Comparison of ENCODE assay signal across 15 cellular contexts in genomic region chr20:41179961-41180360, GRCh38. TPM values are rescaled to one million over a fixed set of nuclear protein-coding genes. Genes with fewer than 3 reads are reported as not detected.
A peak's percentile ranks its signal among the peaks of the same experiment; 100 is the strongest.
DNase-seq lines count a peak whose midpoint lies in the region; ATAC-seq and TF ChIP-seq lines count a peak whose summit lies in the region.
"Had no signal": no experiment of that assay in that cellular context is flagged by ENCODE, and none has a peak within 500 bp of the region (broad histone marks: within the 10 kb centered on the region; RNA-seq: fewer than 3 reads in every experiment).

No MANE protein-coding gene starts in this region.

- H3K4me3 Mint-ChIP-seq in activated naive CD8-positive, alpha-beta T cell treated with anti-CD3 and anti-CD28 coated beads, Interleukin-2, amount 50 U/mL, for 24 hours = no peak overlapping the region

- ATAC-seq in activated naive CD4-positive, alpha-beta T cell treated with anti-CD3 and anti-CD28 coated beads, Interleukin-2, amount 50 U/mL, for 72 hours = no peak
- no peak for ATAC-seq in activated naive CD8-positive, alpha-beta T cell treated with anti-CD3 and anti-CD28 coated beads, Interleukin-2, amount 50 U/mL, for 24 hours
- no peak for ATAC-seq in thoracic aorta (ENCODE audit: insufficient number of reproducible peaks, low FRiP score, low read depth)
- no peak for ATAC-seq in GM19023 (IDR thresholded peaks at IDR 0.05; ENCODE audit: unreplicated experiment)
- ATAC-seq in GM18909 (IDR thresholded peaks at IDR 0.05; ENCODE audit: poor library complexity, unreplicated experiment) = no peak
- ATAC-seq in HG02970 (IDR thresholded peaks at IDR 0.05; ENCODE audit: low FRiP score, unreplicated experiment) = no peak
- ATAC-seq: esophagus mucosa, left colon had no signal

- H3K9me3 Mint-ChIP-seq in activated naive CD4-positive, alpha-beta T cell treated with anti-CD3 and anti-CD28 coated beads, Interleukin-2, amount 50 U/mL, for 72 hours = no peaks in the 10 kb centered on the region
- H3K9me3 Mint-ChIP-seq in activated naive CD8-positive, alpha-beta T cell treated with anti-CD3 and anti-CD28 coated beads, Interleukin-2, amount 50 U/mL, for 24 hours = no peaks in the 10 kb centered on the region

- TF ChIP-seq CTCF in right atrium auricular region (IDR thresholded peaks at IDR 0.05) = no peak
- TF ChIP-seq CTCF in thoracic aorta (IDR thresholded peaks at IDR 0.05) = no peak

- H3K36me3 ChIP-seq in right atrium auricular region = peaks cover 17% of the 10 kb centered on the region
- no peaks in the 10 kb centered on the region for H3K36me3 ChIP-seq in thoracic aorta

- no peaks in the 10 kb centered on the region for H3K27me3 Mint-ChIP-seq in activated naive CD8-positive, alpha-beta T cell treated with anti-CD3 and anti-CD28 coated beads, Interleukin-2, amount 50 U/mL, for 24 hours

- no peak for DNase-seq in activated naive CD4-positive, alpha-beta T cell treated with anti-CD3 and anti-CD28 coated beads, Interleukin-2, amount 50 U/mL, for 72 hours (ENCODE audit: low spot score in 2 of 2)
- DNase-seq in activated naive CD4-positive, alpha-beta T cell treated with Interleukin-2 at 50 U/mL for 16 hours = no peak
- DNase-seq in activated naive CD8-positive, alpha-beta T cell treated with anti-CD3 and anti-CD28 coated beads, Interleukin-2, amount 50 U/mL, for 24 hours = no peak
- DNase-seq in right atrium auricular region (ENCODE audit: low spot score) (peak; percentile 52), thoracic aorta (ENCODE audit: low spot score) (no peak)
- DNase-seq: KG1, left colon, NCI-H1417, NCI-H226 had no signal

- no peak overlapping the region for H3K4me3 ChIP-seq in right atrium auricular region
- no peak overlapping the region for H3K4me3 ChIP-seq in thoracic aorta
- H3K4me3 ChIP-seq: hepatocyte, thyroid gland had no signal

- H3K27ac ChIP-seq in right atrium auricular region = no peak overlapping the region
- peak overlapping the region; percentile 59 to 95 for H3K27ac ChIP-seq in thoracic aorta
- H3K27ac ChIP-seq: hepatocyte had no signal

- peaks cover 4% of the 10 kb centered on the region for H3K4me1 Mint-ChIP-seq in activated naive CD8-positive, alpha-beta T cell treated with anti-CD3 and anti-CD28 coated beads, Interleukin-2, amount 50 U/mL, for 24 hours

- no peaks in the 10 kb centered on the region for H3K9me3 ChIP-seq in right atrium auricular region
- no peaks in the 10 kb centered on the region for H3K9me3 ChIP-seq in thoracic aorta
- H3K9me3 ChIP-seq: thyroid gland had no signal

- peaks cover 0 to under 1% of the 10 kb centered on the region in 2 donors for H3K36me3 Mint-ChIP-seq in activated naive CD4-positive, alpha-beta T cell treated with anti-CD3 and anti-CD28 coated beads, Interleukin-2, amount 50 U/mL, for 72 hours
- H3K36me3 Mint-ChIP-seq in activated naive CD8-positive, alpha-beta T cell treated with anti-CD3 and anti-CD28 coated beads, Interleukin-2, amount 50 U/mL, for 24 hours (ENCODE audit: low read depth) = peaks cover 23% of the 10 kb centered on the region

- H3K27me3 ChIP-seq in right atrium auricular region = no peaks in the 10 kb centered on the region
- H3K27me3 ChIP-seq in thoracic aorta (replicated peaks; ENCODE audit: insufficient read depth) = no peaks in the 10 kb centered on the region
- H3K27me3 ChIP-seq: hepatocyte, thyroid gland had no signal

- peak overlapping the region; percentile 22 to 50 for H3K27ac Mint-ChIP-seq in activated naive CD4-positive, alpha-beta T cell treated with anti-CD3 and anti-CD28 coated beads, Interleukin-2, amount 50 U/mL, for 72 hours
- H3K27ac Mint-ChIP-seq in activated naive CD8-positive, alpha-beta T cell treated with anti-CD3 and anti-CD28 coated beads, Interleukin-2, amount 50 U/mL, for 24 hours = peak overlapping the region; percentile 15

- peaks cover 0 to 49% of the 10 kb centered on the region in 2 donors for H3K4me1 ChIP-seq in right atrium auricular region
- H3K4me1 ChIP-seq in thoracic aorta (ENCODE audit: control insufficient read depth in 1 of 2, low read depth in 2 of 2) = peaks cover 36 to 52% of the 10 kb centered on the region in 2 donors

RNA-seq across cellular contexts. Expression of gene PLCG1, which starts 42.6 kb away (rescaled TPM):
- total RNA-seq in activated naive CD4-positive, alpha-beta T cell treated with anti-CD3 and anti-CD28 coated beads, Interleukin-2, amount 50 U/mL, for 72 hours = 100 to 1,000 TPM; 153 to 348 TPM
- total RNA-seq in right atrium auricular region (10 to 100 TPM; 24.1 to 59.5 TPM), thoracic aorta (100 to 1,000 TPM; 185 to 255 TPM)

Comparison
In these comparisons a context has a peak if more than half of its experiments do, and no peak if none do; other contexts are left out.
1. H3K27ac ChIP-seq: peak in thoracic aorta (2 of 2); none in right atrium auricular region (0 of 2).